30 cellular contexts compared by ENCODE assay signal in genomic region chr1:171432473-171432872, GRCh38.
"Had no signal": no experiment of that assay in that cellular context is flagged by ENCODE, and none has a peak within 500 bp of the region (broad histone marks: within the 10 kb centered on the region; RNA-seq: fewer than 3 reads in every experiment).

No MANE protein-coding gene starts in this region.

- H3K9me3 Mint-ChIP-seq: effector memory CD8-positive, alpha-beta T cell; natural killer cell treated with Interleukin-12 subunit alpha and Interleukin-12 subunit beta and Interleukin-15 and Interleukin-18, amount 100 ng/mL, for 72 hours had no signal

- H3K36me3 ChIP-seq: esophagus squamous epithelium, heart right ventricle, right lobe of liver, suprapubic skin, transverse colon, upper lobe of right lung, uterus had no signal

- H3K27ac ChIP-seq: esophagus squamous epithelium, heart right ventricle, parathyroid adenoma, right lobe of liver, suprapubic skin, transverse colon, upper lobe of right lung, uterus had no signal

- DNase-seq: cortex of kidney; effector memory CD8-positive, alpha-beta T cell; erythroblast; esophagus squamous epithelium; foreskin melanocyte; glutamatergic neuron; heart right ventricle; hippocampal formation; mucosa of descending colon; naive B cell; right lobe of liver; small intestine; stimulated activated CD4-positive, alpha-beta T cell treated with anti-CD3 and anti-CD28 coated beads, Interleukin-15, amount 100 ng/mL, for 24 hours; stimulated activated CD4-positive, alpha-beta T cell treated with anti-CD3 and anti-CD28 coated beads, Interleukin-2, amount 100 ng/mL, for 48 hours; stimulated activated CD8-positive, alpha-beta memory T cell treated with anti-CD3 and anti-CD28 coated beads, Interleukin-4, amount 100 ng/mL, for 48 hours; stimulated activated naive CD4-positive, alpha-beta T cell; stimulated activated naive CD8-positive, alpha-beta T cell treated with anti-CD3 and anti-CD28 coated beads, Interleukin-15, amount 100 ng/mL, for 72 hours; transverse colon; upper lobe of right lung; uterus had no signal

- H3K9ac ChIP-seq: parathyroid adenoma had no signal

- H3K27me3 ChIP-seq: esophagus squamous epithelium, heart right ventricle, right lobe of liver, suprapubic skin, transverse colon, upper lobe of right lung, uterus had no signal

- H3K27me3 Mint-ChIP-seq: progenitor cell of endocrine pancreas had no signal

- H3K36me3 Mint-ChIP-seq: memory B cell; mesothelial cell of epicardium; natural killer cell treated with Interleukin-12 subunit alpha and Interleukin-12 subunit beta and Interleukin-15 and Interleukin-18, amount 100 ng/mL, for 72 hours had no signal

- H3K27ac Mint-ChIP-seq: effector memory CD8-positive, alpha-beta T cell; memory B cell; mesothelial cell of epicardium; natural killer cell treated with Interleukin-12 subunit alpha and Interleukin-12 subunit beta and Interleukin-15 and Interleukin-18, amount 100 ng/mL, for 72 hours; progenitor cell of endocrine pancreas; stimulated activated naive CD8-positive, alpha-beta T cell treated with anti-CD3 and anti-CD28 coated beads, Interleukin-15, amount 100 ng/mL, for 72 hours had no signal

- H3K9me3 ChIP-seq: mucosa of descending colon, right lobe of liver, suprapubic skin, transverse colon, upper lobe of right lung, uterus had no signal

- H2AFZ ChIP-seq: parathyroid adenoma had no signal

- H3K4me1 Mint-ChIP-seq: memory B cell had no signal

- FAIRE-seq: endometrium, keratinocyte, small intestine had no signal

- H3K4me1 ChIP-seq: parathyroid adenoma, right lobe of liver, uterus had no signal

- H3K4me3 Mint-ChIP-seq: effector memory CD8-positive, alpha-beta T cell; memory B cell; mesothelial cell of epicardium; naive B cell; natural killer cell treated with Interleukin-12 subunit alpha and Interleukin-12 subunit beta and Interleukin-15 and Interleukin-18, amount 100 ng/mL, for 72 hours; neural crest cell; stimulated activated naive CD8-positive, alpha-beta T cell treated with anti-CD3 and anti-CD28 coated beads, Interleukin-15, amount 100 ng/mL, for 72 hours had no signal

- H3K79me2 ChIP-seq: parathyroid adenoma had no signal

- H3K4me3 ChIP-seq: esophagus squamous epithelium, heart right ventricle, lung, mucosa of descending colon, right lobe of liver, suprapubic skin, transverse colon, upper lobe of right lung, uterus had no signal
